In genomic region chr12:77847060-77847541, GRCh38 we compare ENCODE assay signal across 8 cellular contexts. TPM values are rescaled to one million over a fixed set of nuclear protein-coding genes. Genes with fewer than 3 reads are reported as not detected.
DNase-seq lines count a peak whose midpoint lies in the region; ATAC-seq and TF ChIP-seq lines count a peak whose summit lies in the region.

No MANE protein-coding gene starts in this region.

- H2AFZ ChIP-seq in KMS-11 (ENCODE audit: low read depth): no peak overlapping the region

- no peak overlapping the region for H3K9ac ChIP-seq in KMS-11

- no peak overlapping the region for H3K4me3 Mint-ChIP-seq in activated T-helper 1 cell treated with anti-CD3 and anti-CD28 coated beads, Interleukin-12 subunit alpha, Interleukin-12 subunit beta, Interleukin-2, Interleukin-4 antibody, amounts not matched to agents 30 ng/mL and 10 ng/mL and 1 ng/mL, durations not matched to agents 14 hours and 24 hours and 36 hours

- H3K4me1 ChIP-seq in KMS-11 (ENCODE audit: low read depth, poor library complexity, severe bottlenecking): peaks cover 26% of the 10 kb centered on the region

- no peaks in the 10 kb centered on the region for H3K79me2 ChIP-seq in KMS-11 (ENCODE audit: insufficient read depth, low read depth)

- peak; percentile 96 for ATAC-seq in GM21528 (IDR thresholded peaks at IDR 0.05; ENCODE audit: low FRiP score, unreplicated experiment)

- no peaks in the 10 kb centered on the region for H3K36me3 ChIP-seq in KMS-11 (ENCODE audit: insufficient read depth)

- DNase-seq in EH (ENCODE audit: low read depth): peak; percentile 41
- DNase-seq in fibroblast of peridontal ligament (ENCODE audit: extremely low read depth): peak; percentile 82
- no peak for DNase-seq in NCI-H2029 (lab: John Stamatoyannopoulos, UW)
- DNase-seq in activated T-helper 1 cell treated with anti-CD3 and anti-CD28 coated beads, Interleukin-12 subunit alpha, Interleukin-12 subunit beta, Interleukin-2, Interleukin-4 antibody, amounts not matched to agents 30 ng/mL and 10 ng/mL and 1 ng/mL, durations not matched to agents 14 hours and 24 hours and 36 hours (ENCODE audit: low spot score): no peak
- DNase-seq in GM03348 (ENCODE audit: low spot score): no peak
- DNase-seq in NCI-H446 (lab: John Stamatoyannopoulos, UW): no peak

- no peaks in the 10 kb centered on the region for H3K4me1 Mint-ChIP-seq in activated T-helper 1 cell treated with anti-CD3 and anti-CD28 coated beads, Interleukin-12 subunit alpha, Interleukin-12 subunit beta, Interleukin-2, Interleukin-4 antibody, amounts not matched to agents 30 ng/mL and 10 ng/mL and 1 ng/mL, durations not matched to agents 14 hours and 24 hours and 36 hours (ENCODE audit: low read depth)

- no peaks in the 10 kb centered on the region for H4K20me1 ChIP-seq in KMS-11 (ENCODE audit: insufficient read depth)

- H3K27me3 Mint-ChIP-seq in activated T-helper 1 cell treated with anti-CD3 and anti-CD28 coated beads, Interleukin-12 subunit alpha, Interleukin-12 subunit beta, Interleukin-2, Interleukin-4 antibody, amounts not matched to agents 30 ng/mL and 10 ng/mL and 1 ng/mL, durations not matched to agents 14 hours and 24 hours and 36 hours (ENCODE audit: insufficient read depth): no peaks in the 10 kb centered on the region

- H3K27ac Mint-ChIP-seq in activated T-helper 1 cell treated with anti-CD3 and anti-CD28 coated beads, Interleukin-12 subunit alpha, Interleukin-12 subunit beta, Interleukin-2, Interleukin-4 antibody, amounts not matched to agents 30 ng/mL and 10 ng/mL and 1 ng/mL, durations not matched to agents 14 hours and 24 hours and 36 hours: no peak overlapping the region

- H3K4me2 ChIP-seq in KMS-11: peak overlapping the region; percentile 8; the same call in 1 of the 2 replicates

- TF ChIP-seq CTCF in KMS-11 (conservative IDR thresholded peaks at IDR 0.05; ENCODE audit: low read depth, low read length): no peak

- H3K4me3 ChIP-seq in KMS-11 (IDR thresholded peaks at IDR 0.05; ENCODE audit: insufficient read depth, low read depth, low read length): no peak overlapping the region

- H3K9me3 Mint-ChIP-seq in activated T-helper 1 cell treated with anti-CD3 and anti-CD28 coated beads, Interleukin-12 subunit alpha, Interleukin-12 subunit beta, Interleukin-2, Interleukin-4 antibody, amounts not matched to agents 30 ng/mL and 10 ng/mL and 1 ng/mL, durations not matched to agents 14 hours and 24 hours and 36 hours: no peaks in the 10 kb centered on the region

- H3K27ac ChIP-seq in KMS-11: no peak overlapping the region

- intact Hi-C loops in activated T-helper 1 cell treated with anti-CD3 and anti-CD28 coated beads, Interleukin-12 subunit alpha, Interleukin-12 subunit beta, Interleukin-2, Interleukin-4 antibody, amounts not matched to agents 30 ng/mL and 10 ng/mL and 1 ng/mL, durations not matched to agents 14 hours and 24 hours and 36 hours (cut with micrococcal nuclease): no loop called here

- no peaks in the 10 kb centered on the region for H3K27me3 ChIP-seq in KMS-11 (ENCODE audit: insufficient read depth, low read depth)

- H3K36me3 Mint-ChIP-seq in activated T-helper 1 cell treated with anti-CD3 and anti-CD28 coated beads, Interleukin-12 subunit alpha, Interleukin-12 subunit beta, Interleukin-2, Interleukin-4 antibody, amounts not matched to agents 30 ng/mL and 10 ng/mL and 1 ng/mL, durations not matched to agents 14 hours and 24 hours and 36 hours (ENCODE audit: low read depth): no peaks in the 10 kb centered on the region

RNA-seq across cellular contexts. Expression of gene NAV3, which starts 16.4 kb away (rescaled TPM):
- not detected in 2 replicates for total RNA-seq in activated T-helper 1 cell treated with anti-CD3 and anti-CD28 coated beads, Interleukin-12 subunit alpha, Interleukin-12 subunit beta, Interleukin-2, Interleukin-4 antibody, amounts not matched to agents 30 ng/mL and 10 ng/mL and 1 ng/mL, durations not matched to agents 14 hours and 24 hours and 36 hours

Comparison
In these comparisons a context has a peak if more than half of its experiments do, and no peak if none do; other contexts are left out.
1. DNase-seq: peak in EH (single experiment) and fibroblast of peridontal ligament (single experiment); none in NCI-H2029 (single experiment), activated T-helper 1 cell treated with anti-CD3 and anti-CD28 coated beads, Interleukin-12 subunit alpha, Interleukin-12 subunit beta, Interleukin-2, Interleukin-4 antibody, amounts not matched to agents 30 ng/mL and 10 ng/mL and 1 ng/mL, durations not matched to agents 14 hours and 24 hours and 36 hours (single experiment), GM03348 (single experiment) and NCI-H446 (0 of 2).